ENCODE assay signal across 35 cellular contexts in the genomic region with DNA sequence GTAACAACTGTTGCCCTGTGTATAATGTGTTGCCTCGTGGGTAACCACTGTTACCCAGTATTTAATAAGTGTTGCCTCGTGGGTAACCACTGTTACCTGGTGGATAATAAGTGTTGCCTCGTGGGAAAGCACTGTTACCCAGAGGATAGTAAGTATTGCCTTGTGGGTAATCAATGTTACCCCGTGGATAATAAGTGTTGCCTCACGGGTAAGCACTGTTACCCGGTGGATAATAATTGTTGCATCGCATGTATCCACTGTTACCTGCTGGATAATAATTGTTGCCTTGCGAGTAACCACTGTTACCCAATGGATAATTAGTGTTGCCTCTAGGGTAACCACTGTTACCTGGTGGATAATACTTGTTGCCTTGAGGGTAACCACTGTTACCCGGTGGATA. TPM values are rescaled to one million over a fixed set of nuclear protein-coding genes. Genes with fewer than 3 reads are reported as not detected.
"Had no signal": no experiment of that assay in that cellular context is flagged by ENCODE, and none has a peak within 500 bp of the region (broad histone marks: within the 10 kb centered on the region; RNA-seq: fewer than 3 reads in every experiment).

No MANE protein-coding gene starts in this region.

- H3K27ac Mint-ChIP-seq: activated B cell treated with CpG ODN at 0.5 μM for 24 hours; activated CD4-positive, alpha-beta memory T cell treated with anti-CD3 and anti-CD28 coated beads, Interleukin-2, amount 10 ng/mL, durations not matched to agents 7 days and 5 days; activated CD4-positive, alpha-beta T cell treated with anti-CD3 and anti-CD28 coated beads, Interleukin-2, amount 10 ng/mL, durations not matched to agents 7 days and 5 days; activated naive CD8-positive, alpha-beta T cell; activated T-cell treated with anti-CD3 and anti-CD28 coated beads, Interleukin-2, amount 50 U/mL, for 24 hours; activated T-helper 17 cell treated with anti-CD3 and anti-CD28 coated beads, Interleukin-2, amount 50 U/mL, for 72 hours; T-cell; T-helper 1 cell treated with Interleukin-12 subunit alpha and Interleukin-12 subunit beta and Interleukin-4 antibody, amounts not matched to agents 30 μg/mL and 1 μg/mL, for 36 hours; T-helper 2 cell treated with Interferon-gamma antibody and Interleukin-4, amounts not matched to agents 5 μg/mL and 100 μg/mL, for 36 hours had no signal

- H3K9me3 Mint-ChIP-seq: activated B cell treated with CpG ODN at 0.5 μM for 24 hours; activated T-helper 17 cell treated with anti-CD3 and anti-CD28 coated beads, Interleukin-2, amount 50 U/mL, for 72 hours had no signal

- H3K27me3 Mint-ChIP-seq: activated B cell treated with CpG ODN at 0.5 μM for 24 hours; activated CD4-positive, alpha-beta memory T cell treated with anti-CD3 and anti-CD28 coated beads, Interleukin-2, amount 10 ng/mL, durations not matched to agents 7 days and 5 days; activated CD4-positive, alpha-beta T cell treated with anti-CD3 and anti-CD28 coated beads, Interleukin-2, amount 10 ng/mL, durations not matched to agents 7 days and 5 days; activated naive CD8-positive, alpha-beta T cell; activated T-cell treated with anti-CD3 and anti-CD28 coated beads, Interleukin-2, amount 50 U/mL, for 24 hours; activated T-helper 17 cell treated with anti-CD3 and anti-CD28 coated beads, Interleukin-2, amount 50 U/mL, for 72 hours; T-cell had no signal

- H3K27ac ChIP-seq: body of pancreas, epithelial cell of prostate, esophagus squamous epithelium, gastroesophageal sphincter, heart right ventricle, WERI-Rb-1 had no signal

- H3K4me3 ChIP-seq: body of pancreas, esophagus squamous epithelium, gastroesophageal sphincter, heart right ventricle had no signal

- DNase-seq: activated B cell treated with CpG ODN at 0.5 μM for 24 hours; activated CD4-positive, alpha-beta memory T cell treated with anti-CD3 and anti-CD28 coated beads, Interleukin-2, amount 10 ng/mL, durations not matched to agents 7 days and 5 days; activated CD4-positive, alpha-beta T cell treated with anti-CD3 and anti-CD28 coated beads, Interleukin-2, amount 10 ng/mL, durations not matched to agents 7 days and 5 days; activated CD4-positive, alpha-beta T cell treated with anti-CD3 and anti-CD28 coated beads, Interleukin-2, amount 50 U/mL, for 4 hours; activated CD8-positive, alpha-beta memory T cell treated with anti-CD3 and anti-CD28 coated beads, Interleukin-2, amount 50 U/mL, for 48 hours; activated effector memory CD4-positive, alpha-beta T cell treated with Interleukin-2 at 50 U/mL for 16 hours; activated gamma-delta T cell treated with Interleukin-2 at 50 U/mL for 16 hours; activated naive CD4-positive, alpha-beta T cell treated with anti-CD3 and anti-CD28 coated beads, Interleukin-2, amount 50 U/mL, for 16 hours; activated naive CD4-positive, alpha-beta T cell treated with Interleukin-2 at 50 U/mL for 16 hours; activated T-cell treated with anti-CD3 and anti-CD28 coated beads for 4 hours; activated T-cell treated with anti-CD3 and anti-CD28 coated beads, Interleukin-2, amount 50 U/mL, for 24 hours; amniotic stem cell; anterior cingulate cortex; body of pancreas; caudate nucleus; effector CD8-positive, alpha-beta T cell; esophagus squamous epithelium; foreskin melanocyte; heart right ventricle; T-cell; T1000; WERI-Rb-1 had no signal

- H3K36me3 Mint-ChIP-seq: activated naive CD8-positive, alpha-beta T cell; T-cell had no signal

- H3K9me3 ChIP-seq: body of pancreas had no signal

- H3K4me1 ChIP-seq: body of pancreas, esophagus squamous epithelium, gastroesophageal sphincter, heart right ventricle had no signal

- H3K4me1 Mint-ChIP-seq: activated B cell treated with CpG ODN at 0.5 μM for 24 hours; activated CD4-positive, alpha-beta memory T cell treated with anti-CD3 and anti-CD28 coated beads, Interleukin-2, amount 10 ng/mL, durations not matched to agents 7 days and 5 days; activated CD4-positive, alpha-beta T cell treated with anti-CD3 and anti-CD28 coated beads, Interleukin-2, amount 10 ng/mL, durations not matched to agents 7 days and 5 days; activated T-helper 17 cell treated with anti-CD3 and anti-CD28 coated beads, Interleukin-2, amount 50 U/mL, for 72 hours; T-cell had no signal

- H3K36me3 ChIP-seq: esophagus squamous epithelium, gastroesophageal sphincter, heart right ventricle, WERI-Rb-1 had no signal

- H3K4me3 Mint-ChIP-seq: activated B cell treated with CpG ODN at 0.5 μM for 24 hours; activated CD4-positive, alpha-beta memory T cell treated with anti-CD3 and anti-CD28 coated beads, Interleukin-2, amount 10 ng/mL, durations not matched to agents 7 days and 5 days; activated CD4-positive, alpha-beta T cell treated with anti-CD3 and anti-CD28 coated beads, Interleukin-2, amount 10 ng/mL, durations not matched to agents 7 days and 5 days; activated naive CD8-positive, alpha-beta T cell; activated T-cell treated with anti-CD3 and anti-CD28 coated beads, Interleukin-2, amount 50 U/mL, for 24 hours; activated T-helper 17 cell treated with anti-CD3 and anti-CD28 coated beads, Interleukin-2, amount 50 U/mL, for 72 hours; T-cell; T-helper 1 cell treated with Interleukin-12 subunit alpha and Interleukin-12 subunit beta and Interleukin-4 antibody, amounts not matched to agents 30 μg/mL and 1 μg/mL, for 36 hours; T-helper 2 cell treated with Interferon-gamma antibody and Interleukin-4, amounts not matched to agents 5 μg/mL and 100 μg/mL, for 36 hours had no signal

- ATAC-seq: activated CD4-positive, CD25-positive, alpha-beta regulatory T cell treated with anti-CD3 and anti-CD28 coated beads, Interleukin-2, amount 50 U/mL, for 24 hours; activated T-helper 17 cell treated with anti-CD3 and anti-CD28 coated beads, Interleukin-2, amount 50 U/mL, for 72 hours; body of pancreas; gastroesophageal sphincter; heart right ventricle; T-cell had no signal

- H3K27me3 ChIP-seq: body of pancreas, esophagus squamous epithelium, gastroesophageal sphincter, heart right ventricle had no signal

RNA-seq across cellular contexts. Expression of a gene that starts 17.1 kb away (rescaled TPM):
- total RNA-seq: activated B cell treated with CpG ODN at 0.5 μM for 24 hours; activated CD4-positive, alpha-beta memory T cell treated with anti-CD3 and anti-CD28 coated beads, Interleukin-2, amount 10 ng/mL, durations not matched to agents 7 days and 5 days; activated CD4-positive, alpha-beta T cell treated with anti-CD3 and anti-CD28 coated beads, Interleukin-2, amount 10 ng/mL, durations not matched to agents 7 days and 5 days; activated T-helper 17 cell treated with anti-CD3 and anti-CD28 coated beads, Interleukin-2, amount 50 U/mL, for 72 hours; body of pancreas; chondrocyte; dermis microvascular lymphatic vessel endothelial cell; endothelial cell of umbilical vein; fibroblast of lung; fibroblast of villous mesenchyme; glomerular endothelial cell; heart right ventricle; T-cell had no signal

RNA-seq across cellular contexts. Expression of a gene that starts 53.0 kb away (rescaled TPM):
- total RNA-seq: activated B cell treated with CpG ODN at 0.5 μM for 24 hours; activated CD4-positive, alpha-beta memory T cell treated with anti-CD3 and anti-CD28 coated beads, Interleukin-2, amount 10 ng/mL, durations not matched to agents 7 days and 5 days; activated CD4-positive, alpha-beta T cell treated with anti-CD3 and anti-CD28 coated beads, Interleukin-2, amount 10 ng/mL, durations not matched to agents 7 days and 5 days; activated T-helper 17 cell treated with anti-CD3 and anti-CD28 coated beads, Interleukin-2, amount 50 U/mL, for 72 hours; body of pancreas; chondrocyte; dermis microvascular lymphatic vessel endothelial cell; endothelial cell of umbilical vein; esophagus squamous epithelium; fibroblast of lung; fibroblast of villous mesenchyme; gastroesophageal sphincter; glomerular endothelial cell; heart right ventricle; T-cell had no signal
